26 cellular contexts compared by ENCODE assay signal in the genomic region with DNA sequence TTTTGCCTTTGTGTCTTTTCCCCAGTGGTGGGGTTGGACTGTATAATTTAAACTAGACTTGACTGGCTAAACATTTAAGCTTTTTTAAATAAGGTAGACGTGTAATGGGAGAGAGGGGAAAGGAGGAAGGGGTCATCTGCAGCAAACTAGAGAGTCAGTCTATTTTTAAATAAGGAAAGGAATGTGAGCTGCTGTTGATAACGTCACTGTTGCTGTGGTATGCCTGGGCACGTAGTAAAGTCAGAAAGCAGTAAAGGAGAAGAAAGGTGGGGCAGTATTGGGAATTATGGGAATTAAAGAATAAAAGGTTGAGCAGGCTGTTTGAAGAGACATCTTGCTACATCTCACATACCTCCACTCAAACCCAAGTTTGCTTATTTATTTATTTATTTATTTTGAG.
"Had no signal": no experiment of that assay in that cellular context is flagged by ENCODE, and none has a peak within 500 bp of the region (broad histone marks: within the 10 kb centered on the region; RNA-seq: fewer than 3 reads in every experiment).

No MANE protein-coding gene starts in this region.

- H3K36me3 ChIP-seq: sigmoid colon, thoracic aorta, vagina had no signal

- H3K4me1 Mint-ChIP-seq: activated naive CD4-positive, alpha-beta T cell treated with anti-CD3 and anti-CD28 coated beads, Interleukin-2, amount 10 ng/mL, durations not matched to agents 7 days and 5 days; activated naive CD8-positive, alpha-beta T cell treated with anti-CD3 and anti-CD28 coated beads, Interleukin-2, amount 50 U/mL, for 24 hours; immature natural killer cell; naive B cell; stimulated activated naive B cell treated with anti-CD40 and anti-IgM and Interleukin-4, amounts not matched to agents 10 μg/mL and 1 μg/mL and 100 μg/mL, for 72 hours had no signal

- H3K27ac Mint-ChIP-seq: activated CD4-positive, alpha-beta memory T cell treated with anti-CD3 and anti-CD28 coated beads for 36 hours; activated naive CD4-positive, alpha-beta T cell treated with anti-CD3 and anti-CD28 coated beads, Interleukin-2, amount 10 ng/mL, durations not matched to agents 7 days and 5 days; activated naive CD8-positive, alpha-beta T cell treated with anti-CD3 and anti-CD28 coated beads, Interleukin-2, amount 50 U/mL, for 24 hours; activated T-cell treated with anti-CD3 and anti-CD28 coated beads, Interleukin-2, amount 50 U/mL, for 72 hours; immature natural killer cell; naive B cell; stimulated activated naive B cell treated with anti-CD40 and anti-IgM and Interleukin-4, amounts not matched to agents 10 μg/mL and 1 μg/mL and 100 μg/mL, for 72 hours; type B pancreatic cell had no signal

- H3K36me3 Mint-ChIP-seq: activated CD4-positive, alpha-beta memory T cell treated with anti-CD3 and anti-CD28 coated beads for 36 hours; activated naive CD4-positive, alpha-beta T cell treated with anti-CD3 and anti-CD28 coated beads, Interleukin-2, amount 10 ng/mL, durations not matched to agents 7 days and 5 days; immature natural killer cell; naive B cell; stimulated activated naive B cell treated with anti-CD40 and anti-IgM and Interleukin-4, amounts not matched to agents 10 μg/mL and 1 μg/mL and 100 μg/mL, for 72 hours; type B pancreatic cell had no signal

- H3K27ac ChIP-seq: sigmoid colon, thoracic aorta, vagina had no signal

- H3K9me3 Mint-ChIP-seq: activated CD4-positive, alpha-beta memory T cell treated with anti-CD3 and anti-CD28 coated beads for 36 hours; activated naive CD4-positive, alpha-beta T cell treated with anti-CD3 and anti-CD28 coated beads, Interleukin-2, amount 10 ng/mL, durations not matched to agents 7 days and 5 days; activated naive CD8-positive, alpha-beta T cell treated with anti-CD3 and anti-CD28 coated beads, Interleukin-2, amount 50 U/mL, for 24 hours; activated T-cell treated with anti-CD3 and anti-CD28 coated beads, Interleukin-2, amount 50 U/mL, for 72 hours; stimulated activated naive B cell treated with anti-CD40 and anti-IgM and Interleukin-4, amounts not matched to agents 10 μg/mL and 1 μg/mL and 100 μg/mL, for 72 hours; type B pancreatic cell had no signal

- H3K4me3 ChIP-seq: sigmoid colon, smooth muscle cell, thoracic aorta, vagina had no signal

- H3K4me3 Mint-ChIP-seq: activated CD4-positive, alpha-beta memory T cell treated with anti-CD3 and anti-CD28 coated beads for 36 hours; activated naive CD4-positive, alpha-beta T cell treated with anti-CD3 and anti-CD28 coated beads, Interleukin-2, amount 10 ng/mL, durations not matched to agents 7 days and 5 days; activated naive CD8-positive, alpha-beta T cell treated with anti-CD3 and anti-CD28 coated beads, Interleukin-2, amount 50 U/mL, for 24 hours; activated T-cell treated with anti-CD3 and anti-CD28 coated beads, Interleukin-2, amount 50 U/mL, for 72 hours; immature natural killer cell; naive B cell; stimulated activated naive B cell treated with anti-CD40 and anti-IgM and Interleukin-4, amounts not matched to agents 10 μg/mL and 1 μg/mL and 100 μg/mL, for 72 hours; type B pancreatic cell had no signal

- H3K9me3 ChIP-seq: sigmoid colon, thoracic aorta, vagina had no signal

- DNase-seq: activated CD4-positive, alpha-beta memory T cell treated with anti-CD3 and anti-CD28 coated beads for 36 hours; activated CD4-positive, alpha-beta T cell treated with anti-CD3 and anti-CD28 coated beads for 4 hours; activated CD4-positive, CD25-positive, alpha-beta regulatory T cell; activated effector memory CD4-positive, alpha-beta T cell treated with Interleukin-2 at 50 U/mL for 16 hours; activated naive CD4-positive, alpha-beta T cell treated with anti-CD3 and anti-CD28 coated beads, Interleukin-2, amount 10 ng/mL, durations not matched to agents 7 days and 5 days; activated naive CD8-positive, alpha-beta T cell treated with anti-CD3 and anti-CD28 coated beads, Interleukin-2, amount 50 U/mL, for 24 hours; activated T-cell treated with anti-CD3 and anti-CD28 coated beads, Interleukin-2, amount 50 U/mL, for 72 hours; anterior cingulate cortex; cortex of kidney; erythroblast; foreskin fibroblast; immature natural killer cell; mesenchymal stem cell; naive B cell; nucleus accumbens; sigmoid colon; stimulated activated CD4-positive, alpha-beta T cell treated with anti-CD3 and anti-CD28 coated beads, Interleukin-15, amount 100 ng/mL, for 24 hours; stimulated activated CD4-positive, alpha-beta T cell treated with anti-CD3 and anti-CD28 coated beads, Interleukin-2, amount 100 ng/mL, for 48 hours; stimulated activated CD8-positive, alpha-beta memory T cell treated with anti-CD3 and anti-CD28 coated beads, Interleukin-4, amount 100 ng/mL, for 48 hours; stimulated activated naive B cell treated with anti-CD40 and anti-IgM and Interleukin-4, amounts not matched to agents 10 μg/mL and 1 μg/mL and 100 μg/mL, for 72 hours; T1000 had no signal

- H3K27me3 Mint-ChIP-seq: activated CD4-positive, alpha-beta memory T cell treated with anti-CD3 and anti-CD28 coated beads for 36 hours; activated naive CD4-positive, alpha-beta T cell treated with anti-CD3 and anti-CD28 coated beads, Interleukin-2, amount 10 ng/mL, durations not matched to agents 7 days and 5 days; stimulated activated naive B cell treated with anti-CD40 and anti-IgM and Interleukin-4, amounts not matched to agents 10 μg/mL and 1 μg/mL and 100 μg/mL, for 72 hours; type B pancreatic cell had no signal

- ATAC-seq: activated naive CD8-positive, alpha-beta T cell treated with anti-CD3 and anti-CD28 coated beads, Interleukin-2, amount 50 U/mL, for 24 hours; activated T-cell treated with anti-CD3 and anti-CD28 coated beads, Interleukin-2, amount 50 U/mL, for 72 hours; stimulated activated naive B cell treated with anti-CD40 and anti-IgM and Interleukin-4, amounts not matched to agents 10 μg/mL and 1 μg/mL and 100 μg/mL, for 72 hours had no signal

- H3K4me1 ChIP-seq: sigmoid colon, vagina had no signal

- FAIRE-seq: endometrium had no signal

- H3K27me3 ChIP-seq: sigmoid colon, vagina had no signal
